1 cellular context compared by ENCODE assay signal in genomic region chr5:151901611-151902010, GRCh38.
TF ChIP-seq lines count a peak whose summit lies in the region.

No MANE protein-coding gene starts in this region.

TF ChIP-seq in HepG2, 621 proteins besides CTCF, POLR2A, EP300 and RAD21 (continued from another document):
- TF ChIP-seq ZSCAN5A (CRISPR knock-in tag; IDR thresholded peaks at IDR 0.05; ENCODE audit: borderline replicate concordance) (no peak), ATF6 (CRISPR knock-in tag; conservative IDR thresholded peaks at IDR 0.05) (no peak)
- TF ChIP-seq, protein P1, sequence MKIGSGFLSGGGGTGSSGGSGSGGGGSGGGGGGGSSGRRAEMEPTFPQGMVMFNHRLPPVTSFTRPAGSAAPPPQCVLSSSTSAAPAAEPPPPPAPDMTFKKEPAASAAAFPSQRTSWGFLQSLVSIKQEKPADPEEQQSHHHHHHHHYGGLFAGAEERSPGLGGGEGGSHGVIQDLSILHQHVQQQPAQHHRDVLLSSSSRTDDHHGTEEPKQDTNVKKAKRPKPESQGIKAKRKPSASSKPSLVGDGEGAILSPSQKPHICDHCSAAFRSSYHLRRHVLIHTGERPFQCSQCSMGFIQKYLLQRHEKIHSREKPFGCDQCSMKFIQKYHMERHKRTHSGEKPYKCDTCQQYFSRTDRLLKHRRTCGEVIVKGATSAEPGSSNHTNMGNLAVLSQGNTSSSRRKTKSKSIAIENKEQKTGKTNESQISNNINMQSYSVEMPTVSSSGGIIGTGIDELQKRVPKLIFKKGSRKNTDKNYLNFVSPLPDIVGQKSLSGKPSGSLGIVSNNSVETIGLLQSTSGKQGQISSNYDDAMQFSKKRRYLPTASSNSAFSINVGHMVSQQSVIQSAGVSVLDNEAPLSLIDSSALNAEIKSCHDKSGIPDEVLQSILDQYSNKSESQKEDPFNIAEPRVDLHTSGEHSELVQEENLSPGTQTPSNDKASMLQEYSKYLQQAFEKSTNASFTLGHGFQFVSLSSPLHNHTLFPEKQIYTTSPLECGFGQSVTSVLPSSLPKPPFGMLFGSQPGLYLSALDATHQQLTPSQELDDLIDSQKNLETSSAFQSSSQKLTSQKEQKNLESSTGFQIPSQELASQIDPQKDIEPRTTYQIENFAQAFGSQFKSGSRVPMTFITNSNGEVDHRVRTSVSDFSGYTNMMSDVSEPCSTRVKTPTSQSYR (CRISPR knock-in tag; IDR thresholded peaks at IDR 0.05; ENCODE audit: borderline replicate concordance) = no peak
